8 cellular contexts compared by ENCODE assay signal in genomic region chr22:49961601-49962011, GRCh38. TPM values are rescaled to one million over a fixed set of nuclear protein-coding genes. Genes with fewer than 3 reads are reported as not detected.
DNase-seq lines count a peak whose midpoint lies in the region; TF ChIP-seq lines count a peak whose summit lies in the region.

No MANE protein-coding gene starts in this region.

- no peak overlapping the region for H2AFZ ChIP-seq in parathyroid adenoma

- no peaks in the 10 kb centered on the region for H3K79me2 ChIP-seq in parathyroid adenoma

- H3K27me3 ChIP-seq in SJSA1 (replicated peaks) (no peaks in the 10 kb centered on the region), esophagus squamous epithelium (no peaks in the 10 kb centered on the region), parathyroid adenoma (ENCODE audit: control insufficient read depth, insufficient read depth, low read length) (no peaks in the 10 kb centered on the region)

- H3K4me3 ChIP-seq in SJSA1 = peak overlapping the region; percentile 88
- H3K4me3 ChIP-seq in esophagus squamous epithelium = peak overlapping the region; percentile 70 to 92 (median 82)
- peak overlapping the region; percentile 89 for H3K4me3 ChIP-seq in parathyroid adenoma (ENCODE audit: low read depth, low read length)

- H3K27ac ChIP-seq in SJSA1 = no peak overlapping the region
- peak overlapping the region; percentile 95 to 100 (median 99) for H3K27ac ChIP-seq in esophagus squamous epithelium
- H3K27ac ChIP-seq in parathyroid adenoma = peak overlapping the region; percentile 61

- TF ChIP-seq POLR2A in esophagus squamous epithelium (IDR thresholded peaks at IDR 0.05) = no peak

- H3K9me3 ChIP-seq in SJSA1 (replicated peaks) = no peaks in the 10 kb centered on the region
- no peaks in the 10 kb centered on the region for H3K9me3 ChIP-seq in esophagus squamous epithelium
- H3K9me3 ChIP-seq in parathyroid adenoma (ENCODE audit: control insufficient read depth, low read length) = no peaks in the 10 kb centered on the region

- TF ChIP-seq CTCF in esophagus squamous epithelium (IDR thresholded peaks at IDR 0.05) (no peak), parathyroid adenoma (IDR thresholded peaks at IDR 0.05) (no peak), GM13976 (IDR thresholded peaks at IDR 0.05; ENCODE audit: borderline replicate concordance, control extremely low read depth, extremely low read depth, insufficient read depth, missing control alignments) (no peak), GM20000 (IDR thresholded peaks at IDR 0.05; ENCODE audit: extremely low read depth, missing control alignments) (no peak)

- H3K36me3 ChIP-seq in SJSA1 = peaks cover 55% of the 10 kb centered on the region
- peaks cover 23 to 45% (median 29%) of the 10 kb centered on the region in 3 donors for H3K36me3 ChIP-seq in esophagus squamous epithelium
- H3K36me3 ChIP-seq in parathyroid adenoma (ENCODE audit: control insufficient read depth, insufficient read depth, low read length) = no peaks in the 10 kb centered on the region

- DNase-seq in EH (ENCODE audit: low read depth) = peak; percentile 21
- DNase-seq in SJSA1 (ENCODE audit: low read depth in 1 of 2, low spot score in 2 of 2) = peak in 1 of 2 experiments; percentile 45
- DNase-seq in esophagus squamous epithelium (lab: John Stamatoyannopoulos, UW) = no peak
- no peak for DNase-seq in GM13976 (ENCODE audit: low spot score)
- no peak for DNase-seq in A172 (ENCODE audit: low spot score)
- no peak for DNase-seq in activated effector memory CD4-positive, alpha-beta T cell treated with Interleukin-2 at 50 U/mL for 16 hours
- DNase-seq in GM20000 (ENCODE audit: low spot score) = no peak

- H3K9ac ChIP-seq in parathyroid adenoma = peak overlapping the region; percentile 6

- no CpG with 5 or more reads among the region's 49 CpGs for WGBS in esophagus squamous epithelium, 2 donors

- in situ Hi-C loops in GM13976 (cut with MboI; ENCODE audit: low sequenced_read_pairs, unreplicated experiment) = no loop called here

- H3K4me2 ChIP-seq in parathyroid adenoma (ENCODE audit: low read length) = peak overlapping the region; percentile 80

- intact Hi-C loops in esophagus squamous epithelium (cut with DNase I) = no loop called here

- H3K4me1 ChIP-seq in SJSA1 (replicated peaks) = peaks cover 33% of the 10 kb centered on the region
- H3K4me1 ChIP-seq in esophagus squamous epithelium = peaks cover 48 to 66% (median 51%) of the 10 kb centered on the region in 3 donors
- H3K4me1 ChIP-seq in parathyroid adenoma = no peaks in the 10 kb centered on the region

RNA-seq across cellular contexts. Expression of gene PIM3, which starts 1.0 kb away (rescaled TPM):
- total RNA-seq in SJSA1 (2014; rRNA removed; shearing (Covaris generic)) = 53.0 and 55.8 TPM in 2 replicates
- total RNA-seq in esophagus squamous epithelium = 10 to 100 TPM; 43.8 to 75.7 (median 52.1) TPM
- total RNA-seq in A172 (2014; rRNA removed; shearing (Covaris generic)) = 41.7 and 48.7 TPM in 2 replicates

RNA-seq across cellular contexts. Expression of gene CRELD2, which starts 43.2 kb away (rescaled TPM):
- total RNA-seq in SJSA1 (2014; rRNA removed; shearing (Covaris generic)) = 88.0 and 145 TPM in 2 replicates
- total RNA-seq in esophagus squamous epithelium = 10 to 100 TPM; 22.7 to 45.7 (median 35.5) TPM
- total RNA-seq in A172 (2014; rRNA removed; shearing (Covaris generic)) = 41.9 and 48.3 TPM in 2 replicates

RNA-seq across cellular contexts. Expression of gene ALG12, which starts 43.4 kb away (rescaled TPM):
- 10.6 and 19.6 TPM in 2 replicates for total RNA-seq in SJSA1 (2014; rRNA removed; shearing (Covaris generic))
- 10 to 100 TPM; 12.8 to 16.6 (median 13.0) TPM for total RNA-seq in esophagus squamous epithelium
- 8.8 and 10.4 TPM in 2 replicates for total RNA-seq in A172 (2014; rRNA removed; shearing (Covaris generic))

RNA-seq across cellular contexts. Expression of gene IL17REL, which starts 51.0 kb away (rescaled TPM):
- not detected in 2 replicates for total RNA-seq in SJSA1 (2014; rRNA removed; shearing (Covaris generic))
- not detected for total RNA-seq in esophagus squamous epithelium
- total RNA-seq in A172 (2014; rRNA removed; shearing (Covaris generic)) = not detected in 2 replicates
